In the genomic region with DNA sequence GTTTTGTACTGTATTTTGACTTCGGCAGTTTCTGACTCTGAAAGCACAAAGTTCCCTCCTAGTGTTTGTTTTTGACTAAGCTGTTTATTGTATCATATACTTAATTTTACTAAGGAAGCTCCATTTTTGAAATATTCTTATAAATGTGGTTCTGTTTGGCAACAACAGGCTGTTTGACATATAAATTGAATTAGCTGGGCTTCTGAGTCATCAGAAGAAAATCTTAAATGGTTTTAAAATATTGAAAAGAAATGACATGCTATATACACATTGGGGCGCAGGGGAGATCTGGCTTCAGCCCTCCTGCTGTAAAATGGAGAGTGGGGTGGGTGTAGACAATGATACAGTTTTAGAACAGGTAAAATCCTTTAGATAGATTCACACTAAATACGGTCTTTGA, we compare ENCODE assay signal across 1 cellular context.
TF ChIP-seq lines count a peak whose summit lies in the region.

No MANE protein-coding gene starts in this region.

TF ChIP-seq in IMR-90, 13 proteins besides CTCF, POLR2A, EP300 and RAD21:
- TF ChIP-seq NFE2L2 (IDR thresholded peaks at IDR 0.05; ENCODE audit: low read depth, low read length): no peak
- TF ChIP-seq RFX5 (IDR thresholded peaks at IDR 0.05; ENCODE audit: low read depth, low read length): no peak
